9 cellular contexts compared by ENCODE assay signal in the genomic region with DNA sequence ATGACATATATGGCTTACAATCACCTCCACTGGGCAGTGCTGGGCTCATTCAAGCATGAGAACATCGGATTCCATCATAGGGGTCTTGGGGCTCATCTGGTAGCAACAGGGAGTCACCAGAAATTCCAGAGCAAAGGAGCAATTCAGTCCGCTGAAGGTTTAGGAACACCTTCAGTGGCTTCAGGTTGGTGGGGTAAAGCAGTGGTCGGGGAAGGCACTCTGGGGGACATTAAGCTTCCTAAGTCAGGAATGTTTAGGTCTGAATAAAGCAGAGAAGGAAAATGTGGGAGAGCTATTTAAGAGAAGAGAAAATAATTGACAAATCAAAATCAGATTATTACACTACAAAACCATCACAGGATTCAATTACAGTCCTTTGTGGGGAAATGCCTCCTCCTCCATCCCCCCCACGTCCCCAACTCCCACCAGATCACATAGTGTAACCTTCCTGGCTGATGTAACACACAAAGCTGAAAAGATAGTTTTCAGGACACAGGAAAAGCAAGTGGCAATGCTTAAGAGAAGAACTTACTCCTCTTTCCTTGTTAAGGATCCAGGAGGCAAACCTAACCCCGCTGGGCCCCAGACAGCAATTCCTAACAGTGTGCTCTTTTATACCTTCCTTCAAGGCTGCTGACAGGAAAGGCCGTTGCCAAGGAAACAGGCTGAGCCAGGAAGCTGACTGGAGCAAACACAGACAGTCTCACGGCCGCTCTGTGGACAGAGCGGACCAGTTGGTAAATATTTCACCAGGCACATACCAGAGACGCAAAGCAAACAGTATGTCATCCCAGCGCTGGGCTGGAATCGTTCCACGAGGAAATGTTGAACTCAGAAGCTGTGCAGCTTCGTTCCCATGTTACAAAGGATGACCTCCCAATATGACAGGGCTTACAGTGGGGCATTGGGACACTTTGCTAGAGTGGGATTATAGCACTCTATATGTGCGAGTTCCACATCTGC. TPM values are rescaled to one million over a fixed set of nuclear protein-coding genes. Genes with fewer than 3 reads are reported as not detected.
DNase-seq lines count a peak whose midpoint lies in the region; ATAC-seq and TF ChIP-seq lines count a peak whose summit lies in the region.
"Had no signal": no experiment of that assay in that cellular context is flagged by ENCODE, and none has a peak within 500 bp of the region (broad histone marks: within the 10 kb centered on the region; RNA-seq: fewer than 3 reads in every experiment).

No MANE protein-coding gene starts in this region.

- no peak for TF ChIP-seq CTCF in adrenal gland (IDR thresholded peaks at IDR 0.05)
- TF ChIP-seq CTCF in heart left ventricle (IDR thresholded peaks at IDR 0.05), result no peak
- TF ChIP-seq CTCF in psoas muscle (IDR thresholded peaks at IDR 0.05), result no peak

- intact Hi-C loops in adrenal gland (cut with DNase I) (loop anchor here (5.0 kb wide), 2 partner anchors 163 to 178 kb away; no protein-coding TSS in a partner anchor), heart left ventricle (cut with DNase I) (loop anchor here (2.0 to 10.0 kb wide), 9 partner anchors 38 to 179 kb away; partner anchors contain the start of gene LMCD1 (in 6 of the 10)), psoas muscle (cut with DNase I) (loop anchor here (1.0 to 5.0 kb wide), 7 partner anchors 33 to 179 kb away; no protein-coding TSS in a partner anchor)

- no peaks in the 10 kb centered on the region for H3K9me3 ChIP-seq in adrenal gland (replicated peaks in 1 of 3)
- H3K9me3 ChIP-seq in heart left ventricle, result no peaks in the 10 kb centered on the region
- H3K9me3 ChIP-seq in psoas muscle, result no peaks in the 10 kb centered on the region

- TF ChIP-seq POLR2A in adrenal gland (IDR thresholded peaks at IDR 0.05) (peak in 1 of 2 donors; percentile 48), heart left ventricle (IDR thresholded peaks at IDR 0.05) (peak in 1 of 2 donors; percentile 43)

- H3K27me3 ChIP-seq in adrenal gland, result no peaks in the 10 kb centered on the region
- H3K27me3 ChIP-seq in heart left ventricle, result no peaks in the 10 kb centered on the region
- H3K27me3 ChIP-seq in psoas muscle (ENCODE audit: insufficient read depth in 3 of 3, low read length in 2 of 3), result no peaks in the 10 kb centered on the region

- H3K27ac ChIP-seq in adrenal gland (peak overlapping the region in 3 of 5 donors; percentile 3 to 88 (median 67)), heart left ventricle (peak overlapping the region; percentile 22 to 81 (median 70)), psoas muscle (peak overlapping the region; percentile 54)
- H3K27ac ChIP-seq: SK-N-MC had no signal

- H3K4me1 ChIP-seq in adrenal gland (replicated peaks in 1 of 2) (peaks cover 16 to 29% of the 10 kb centered on the region in 2 donors), heart left ventricle (peaks cover 3 to 42% (median 32%) of the 10 kb centered on the region in 12 donors), psoas muscle (peaks cover 28% of the 10 kb centered on the region)

- WGBS in adrenal gland, 4 donors, result 24 to 33% (median 28%) methylated on average over 10 to 15 of the region's 15 CpGs
- 36 to 45% (median 40%) methylated on average over 15 of the region's 15 CpGs for WGBS in heart left ventricle, 4 donors
- 32 to 42% (median 34%) methylated on average over 15 of the region's 15 CpGs for WGBS in psoas muscle, 3 donors

- H3K36me3 ChIP-seq in adrenal gland (replicated peaks in 1 of 2) (no peaks in the 10 kb centered on the region), heart left ventricle (no peaks in the 10 kb centered on the region), psoas muscle (ENCODE audit: insufficient read depth in 1 of 2, low read depth in 1 of 2) (no peaks in the 10 kb centered on the region)

- peak; percentile 84 to 96 (median 93) for ATAC-seq in heart left ventricle
- peak; percentile 79 to 95 (median 88) for ATAC-seq in psoas muscle

- H3K4me3 ChIP-seq in adrenal gland (peak overlapping the region in 1 of 4 donors; percentile 27), heart left ventricle (peak overlapping the region in 3 of 12 donors; percentile 12 to 15 (median 14)), psoas muscle (peak overlapping the region; percentile 17)
- H3K4me3 ChIP-seq: SK-N-MC had no signal

- DNase-seq in GM04503 (ENCODE audit: low read depth) (peak; percentile 100), LoVo (ENCODE audit: low spot score) (peak; percentile 92), adrenal gland (peak; percentile 81 to 96 (median 90)), heart left ventricle (peak; percentile 84 to 92 (median 87)), psoas muscle (peak; percentile 77 to 84), NCI-H1436 (lab: John Stamatoyannopoulos, UW) (no peak), germinal center (ENCODE audit: low spot score) (no peak), NAMALWA (ENCODE audit: low spot score) (no peak)

RNA-seq across cellular contexts. Expression of gene LMCD1, which starts 57.5 kb away (rescaled TPM):
- total RNA-seq in adrenal gland, result 10 to 100 TPM in 6 of 8 donors, 1 to 10 TPM in 2; 4.8 to 26.5 (median 20.5) TPM
- polyA plus RNA-seq in adrenal gland, result 10 to 100 TPM in 2 of 3 donors, 1 to 10 TPM in 1; 7.0 to 23.9 (median 10.4) TPM
- total RNA-seq in heart left ventricle, result 100 to 1,000 TPM in 1 of 9 donors, 10 to 100 TPM in 8; 36.8 to 382 (median 54.6) TPM
- polyA plus RNA-seq in heart left ventricle, result 100 to 1,000 TPM in 1 of 2 donors, 10 to 100 TPM in 1; 34.9 to 661 TPM
- total RNA-seq in psoas muscle, result 1,000 to 10,000 TPM in 1 of 4 donors, 100 to 1,000 TPM in 3; 340 to 1,074 (median 476) TPM
- 1,000 to 10,000 TPM in 1 of 3 donors, 100 to 1,000 TPM in 1, 10 to 100 TPM in 1; 83.0 to 1,120 (median 129) TPM for polyA plus RNA-seq in psoas muscle

Comparison
In these comparisons a context has a peak if more than half of its experiments do, and no peak if none do; other contexts are left out.
1. DNase-seq: peak in GM04503 (single experiment), LoVo (single experiment), adrenal gland (7 of 7), heart left ventricle (5 of 5) and psoas muscle (2 of 2); none in NCI-H1436 (single experiment), germinal center (single experiment) and NAMALWA (single experiment).
2. Peak in every context shown above with its lines, with median percentiles within 50 percentile points of each other: H3K27ac ChIP-seq.